Comparison of ENCODE assay signal across 8 cellular contexts in genomic region chr16:1991588-1992474, GRCh38. TPM values are rescaled to one million over a fixed set of nuclear protein-coding genes. Genes with fewer than 3 reads are reported as not detected.
DNase-seq lines count a peak whose midpoint lies in the region; ATAC-seq, FAIRE-seq and TF ChIP-seq lines count a peak whose summit lies in the region.

No MANE protein-coding gene starts in this region.

- peak; percentile 72 for FAIRE-seq in GM12891 (lab: Jason Lieb, UNC)

- H3K4me3 Mint-ChIP-seq in stimulated activated naive B cell treated with anti-CD40 and anti-IgM and Interleukin-4, amounts not matched to agents 10 μg/mL and 1 μg/mL and 100 μg/mL, for 72 hours, result peak overlapping the region; percentile 88 to 95

- H3K9me2 ChIP-seq in neural cell (ENCODE audit: insufficient read depth, low read length), result no peaks in the 10 kb centered on the region

- H3K9me3 ChIP-seq in Peyer's patch (peaks cover 0 to 4% (median 0%) of the 10 kb centered on the region in 4 donors), neural cell (ENCODE audit: low read length) (no peaks in the 10 kb centered on the region)

- H3K27ac Mint-ChIP-seq in stimulated activated naive B cell treated with anti-CD40 and anti-IgM and Interleukin-4, amounts not matched to agents 10 μg/mL and 1 μg/mL and 100 μg/mL, for 72 hours, result peak overlapping the region; percentile 98

- no peaks in the 10 kb centered on the region for H3K79me2 ChIP-seq in neural cell (replicated peaks; ENCODE audit: insufficient read depth, low read length)

- peak overlapping the region; percentile 73 to 85 (median 78) for H3K27ac ChIP-seq in Peyer's patch
- no peak overlapping the region for H3K27ac ChIP-seq in neural cell (ENCODE audit: low read length)

- peaks cover 3 to 37% (median 15%) of the 10 kb centered on the region in 4 donors for H3K4me1 ChIP-seq in Peyer's patch

- TF ChIP-seq CTCF in Peyer's patch (IDR thresholded peaks at IDR 0.05), result peak in 1 of 6 experiments; percentile 6
- TF ChIP-seq CTCF in neural cell (IDR thresholded peaks at IDR 0.05; ENCODE audit: poor library complexity, severe bottlenecking), result peak; percentile 10

- H3F3A ChIP-seq in neural cell (ENCODE audit: insufficient read depth, low read length, poor library complexity, severe bottlenecking), result no peaks in the 10 kb centered on the region

- H3K27me3 Mint-ChIP-seq in stimulated activated naive B cell treated with anti-CD40 and anti-IgM and Interleukin-4, amounts not matched to agents 10 μg/mL and 1 μg/mL and 100 μg/mL, for 72 hours, result no peaks in the 10 kb centered on the region

- H3K9me3 Mint-ChIP-seq in stimulated activated naive B cell treated with anti-CD40 and anti-IgM and Interleukin-4, amounts not matched to agents 10 μg/mL and 1 μg/mL and 100 μg/mL, for 72 hours, result no peaks in the 10 kb centered on the region

- H3K4me2 ChIP-seq in neural cell (ENCODE audit: low read length), result no peak overlapping the region

- TF ChIP-seq POLR2A in GM12891 (IDR thresholded peaks at IDR 0.05; ENCODE audit: low read depth, low read length) (peak; percentile 35; the same call in 1 of the 2 replicates), Peyer's patch (IDR thresholded peaks at IDR 0.05) (peak; percentile 49 to 50)

- TF ChIP-seq RAD21 in neural cell (conservative IDR thresholded peaks at IDR 0.05), result no peak

- peaks cover 25 to 37% of the 10 kb centered on the region in 2 donors for H3K4me1 Mint-ChIP-seq in stimulated activated naive B cell treated with anti-CD40 and anti-IgM and Interleukin-4, amounts not matched to agents 10 μg/mL and 1 μg/mL and 100 μg/mL, for 72 hours

- no peaks in the 10 kb centered on the region for H4K20me1 ChIP-seq in neural cell (ENCODE audit: insufficient read depth)

- no peak overlapping the region for H3K9ac ChIP-seq in neural cell (ENCODE audit: low read length)

- TF ChIP-seq EP300 in neural cell (conservative IDR thresholded peaks at IDR 0.05; ENCODE audit: poor library complexity, severe bottlenecking), result no peak

- H3K27me3 ChIP-seq in Peyer's patch (peaks cover 0 to 22% of the 10 kb centered on the region in 2 donors), neural cell (ENCODE audit: insufficient read depth, low read depth, low read length) (peaks cover 21% of the 10 kb centered on the region)

- no peak overlapping the region for H2AFZ ChIP-seq in neural cell (ENCODE audit: low read depth, low read length)

- peaks cover 19 to 45% of the 10 kb centered on the region in 2 donors for H3K36me3 Mint-ChIP-seq in stimulated activated naive B cell treated with anti-CD40 and anti-IgM and Interleukin-4, amounts not matched to agents 10 μg/mL and 1 μg/mL and 100 μg/mL, for 72 hours

- peak; percentile 99 for DNase-seq in GM12891 (ENCODE audit: insufficient read length, low spot score)
- DNase-seq in Peyer's patch, result peak; percentile 98 to 99 (median 98)
- DNase-seq in activated gamma-delta T cell (lab: John Stamatoyannopoulos, UW), result peak; percentile 99
- DNase-seq in fibroblast of the conjunctiva (ENCODE audit: low read depth), result peak; percentile 84
- peak; percentile 87 for DNase-seq in stimulated activated naive B cell treated with anti-CD40 and anti-IgM and Interleukin-4, amounts not matched to agents 10 μg/mL and 1 μg/mL and 100 μg/mL, for 72 hours
- no peak for DNase-seq in NCI-H2081 treated with DMSO at 0.1 percent for 48 hours (lab: John Stamatoyannopoulos, UW)

- peak overlapping the region; percentile 12 to 71 (median 42) for H3K4me3 ChIP-seq in Peyer's patch
- peak overlapping the region; percentile 88 for H3K4me3 ChIP-seq in neural cell (ENCODE audit: low read length)

- H3K36me3 ChIP-seq in Peyer's patch (peaks cover 0 to 9% (median 0%) of the 10 kb centered on the region in 3 donors), neural cell (ENCODE audit: insufficient read depth, low read length) (no peaks in the 10 kb centered on the region)

- peak; percentile 68 for ATAC-seq in HG02798 (IDR thresholded peaks at IDR 0.05; ENCODE audit: poor library complexity, unreplicated experiment)
- peak; percentile 51 to 54 for ATAC-seq in stimulated activated naive B cell treated with anti-CD40 and anti-IgM and Interleukin-4, amounts not matched to agents 10 μg/mL and 1 μg/mL and 100 μg/mL, for 72 hours (replicated peaks)

TF ChIP-seq in GM12891, 5 proteins besides CTCF, POLR2A, EP300 and RAD21:
- TF ChIP-seq POU2F2 (IDR thresholded peaks at IDR 0.05; ENCODE audit: low read depth, low read length) (no peak), PAX5 (IDR thresholded peaks at IDR 0.05; ENCODE audit: insufficient read depth, low read length, severe bottlenecking) (no peak), SPI1 (IDR thresholded peaks at IDR 0.05; ENCODE audit: low read depth, low read length) (no peak), POLR2AphosphoS5 (IDR thresholded peaks at IDR 0.05; ENCODE audit: low read depth, low read length) (0 out of 2 replicates have a peak, but pooled peaks have one; percentile 22), TAF1 (IDR thresholded peaks at IDR 0.05; ENCODE audit: low read depth, low read length) (0 out of 2 replicates have a peak, but pooled peaks have one; percentile 24)

TF ChIP-seq in neural cell, 6 proteins besides CTCF, POLR2A, EP300 and RAD21:
- TF ChIP-seq EZH2 (IDR thresholded peaks at IDR 0.05; ENCODE audit: borderline replicate concordance, insufficient read depth, low read length, poor library complexity, severe bottlenecking), result no peak
- no peak for TF ChIP-seq POLR2AphosphoS5 (IDR thresholded peaks at IDR 0.05)
- no peak for TF ChIP-seq REST (IDR thresholded peaks at IDR 0.05; ENCODE audit: borderline replicate concordance)
- TF ChIP-seq SMC3 (conservative IDR thresholded peaks at IDR 0.05; ENCODE audit: poor library complexity), result no peak
- no peak for TF ChIP-seq TAF1 (IDR thresholded peaks at IDR 0.05; ENCODE audit: low read depth)
- no peak for TF ChIP-seq MXI1 (conservative IDR thresholded peaks at IDR 0.05; ENCODE audit: poor library complexity, severe bottlenecking)

RNA-seq across cellular contexts. Expression of gene SYNGR3, which starts 2.1 kb away (rescaled TPM):
- 3.4 TPM for polyA plus RNA-seq in GM12891 (2012; ENCODE audit: low read depth, missing spikeins)
- 1 to 10 TPM in 3 of 4 donors, not detected in 1; 1.3 to 3.9 (median 3.3) TPM for total RNA-seq in Peyer's patch
- polyA plus RNA-seq in neural cell, result 61.0 and 71.9 TPM in 2 replicates
- polyA minus RNA-seq in neural cell, result 49.4 and 50.2 TPM in 2 replicates

RNA-seq across cellular contexts. Expression of gene GFER, which starts 7.8 kb away (rescaled TPM):
- 32.2 TPM for polyA plus RNA-seq in GM12891 (2012; ENCODE audit: low read depth, missing spikeins)
- 100 to 1,000 TPM in 1 of 4 donors, 10 to 100 TPM in 3; 31.4 to 102 (median 83.1) TPM for total RNA-seq in Peyer's patch
- 37.8 and 42.3 TPM in 2 replicates for polyA plus RNA-seq in neural cell
- 25.4 and 28.0 TPM in 2 replicates for polyA minus RNA-seq in neural cell

RNA-seq across cellular contexts. Expression of gene NOXO1, which starts 10.6 kb away (rescaled TPM):
- polyA plus RNA-seq in GM12891 (2012; ENCODE audit: low read depth, missing spikeins), result 0.12 TPM
- 10 to 100 TPM in 3 of 4 donors, 1 to 10 TPM in 1; 8.6 to 23.1 (median 11.3) TPM for total RNA-seq in Peyer's patch
- polyA plus RNA-seq in neural cell, result 8.5 and 11.7 TPM in 2 replicates
- polyA minus RNA-seq in neural cell, result 1.5 and 2.0 TPM in 2 replicates

RNA-seq across cellular contexts. Expression of gene ZNF598, which starts 17.8 kb away (rescaled TPM):
- 25.4 TPM for polyA plus RNA-seq in GM12891 (2012; ENCODE audit: low read depth, missing spikeins)
- 10 to 100 TPM; 48.5 to 84.0 (median 51.4) TPM for total RNA-seq in Peyer's patch
- polyA plus RNA-seq in neural cell, result 18.2 and 22.1 TPM in 2 replicates
- 15.6 and 26.3 TPM in 2 replicates for polyA minus RNA-seq in neural cell

RNA-seq across cellular contexts. Expression of gene TBL3, which starts 20.0 kb away (rescaled TPM):
- 28.8 TPM for polyA plus RNA-seq in GM12891 (2012; ENCODE audit: low read depth, missing spikeins)
- total RNA-seq in Peyer's patch, result 10 to 100 TPM; 19.8 to 50.8 (median 39.1) TPM
- 20.5 and 21.4 TPM in 2 replicates for polyA plus RNA-seq in neural cell
- 13.5 and 20.5 TPM in 2 replicates for polyA minus RNA-seq in neural cell
